23 cellular contexts compared by ENCODE assay signal in genomic region chr4:89331197-89331596, GRCh38. TPM values are rescaled to one million over a fixed set of nuclear protein-coding genes. Genes with fewer than 3 reads are reported as not detected.
"Had no signal": no experiment of that assay in that cellular context is flagged by ENCODE, and none has a peak within 500 bp of the region (broad histone marks: within the 10 kb centered on the region; RNA-seq: fewer than 3 reads in every experiment).

No MANE protein-coding gene starts in this region.

- H3K9me3 ChIP-seq: esophagus muscularis mucosa, sigmoid colon, thoracic aorta, vagina had no signal

- H3K4me1 ChIP-seq: sigmoid colon, vagina had no signal

- ATAC-seq: natural killer cell had no signal

- H3K79me2 ChIP-seq: hepatocyte had no signal

- H3K36me3 Mint-ChIP-seq: immature natural killer cell, natural killer cell, type B pancreatic cell had no signal

- DNase-seq: activated CD4-positive, alpha-beta T cell treated with anti-CD3 and anti-CD28 coated beads, Interleukin-2, amount 50 U/mL, for 1 hour; activated CD4-positive, CD25-positive, alpha-beta regulatory T cell treated with anti-CD3 and anti-CD28 coated beads, Interleukin-2, amount 50 U/mL, for 72 hours; activated naive CD8-positive, alpha-beta T cell treated with anti-CD3 and anti-CD28 coated beads for 36 hours; activated T-cell treated with anti-CD3 and anti-CD28 coated beads, Interleukin-2, amount 50 U/mL, for 1 hour; glutamatergic neuron; immature natural killer cell; left lung; natural killer cell; retina; sigmoid colon; stimulated activated CD4-positive, alpha-beta T cell treated with anti-CD3 and anti-CD28 coated beads, Interleukin-2, amount 100 ng/mL, for 48 hours; stimulated activated CD8-positive, alpha-beta memory T cell treated with anti-CD3 and anti-CD28 coated beads, Interleukin-4, amount 100 ng/mL, for 48 hours; stimulated activated naive CD4-positive, alpha-beta T cell treated with Interleukin-2 at 50 U/mL for 16 hours; WERI-Rb-1 had no signal

- H3K4me3 Mint-ChIP-seq: activated naive CD8-positive, alpha-beta T cell treated with anti-CD3 and anti-CD28 coated beads for 36 hours; central memory CD8-positive, alpha-beta T cell; immature natural killer cell; natural killer cell; type B pancreatic cell had no signal

- H3K36me3 ChIP-seq: esophagus muscularis mucosa, left lung, sigmoid colon, thoracic aorta, vagina, WERI-Rb-1 had no signal

- H3K27me3 Mint-ChIP-seq: activated naive CD8-positive, alpha-beta T cell treated with anti-CD3 and anti-CD28 coated beads for 36 hours; central memory CD8-positive, alpha-beta T cell; progenitor cell of endocrine pancreas had no signal

- H3K27ac ChIP-seq: esophagus muscularis mucosa, hepatocyte, sigmoid colon, thoracic aorta, vagina, WERI-Rb-1 had no signal

- H3K9me3 Mint-ChIP-seq: central memory CD8-positive, alpha-beta T cell; natural killer cell had no signal

- H3K4me2 ChIP-seq: hepatocyte, smooth muscle cell had no signal

- H3K4me3 ChIP-seq: esophagus muscularis mucosa, hepatocyte, left lung, sigmoid colon, smooth muscle cell, thoracic aorta, vagina had no signal

- H2AFZ ChIP-seq: hepatocyte had no signal

- H3K27me3 ChIP-seq: esophagus muscularis mucosa, hepatocyte, left lung, sigmoid colon, vagina had no signal

- H3K27ac Mint-ChIP-seq: activated naive CD8-positive, alpha-beta T cell treated with anti-CD3 and anti-CD28 coated beads for 36 hours; immature natural killer cell; natural killer cell; progenitor cell of endocrine pancreas; type B pancreatic cell had no signal

- H3K4me1 Mint-ChIP-seq: central memory CD8-positive, alpha-beta T cell; immature natural killer cell had no signal

RNA-seq across cellular contexts. Expression of gene GPRIN3, which starts 23.6 kb away (rescaled TPM):
- total RNA-seq: osteocyte had no signal
